Comparison of ENCODE assay signal across 20 cellular contexts in the genomic region with DNA sequence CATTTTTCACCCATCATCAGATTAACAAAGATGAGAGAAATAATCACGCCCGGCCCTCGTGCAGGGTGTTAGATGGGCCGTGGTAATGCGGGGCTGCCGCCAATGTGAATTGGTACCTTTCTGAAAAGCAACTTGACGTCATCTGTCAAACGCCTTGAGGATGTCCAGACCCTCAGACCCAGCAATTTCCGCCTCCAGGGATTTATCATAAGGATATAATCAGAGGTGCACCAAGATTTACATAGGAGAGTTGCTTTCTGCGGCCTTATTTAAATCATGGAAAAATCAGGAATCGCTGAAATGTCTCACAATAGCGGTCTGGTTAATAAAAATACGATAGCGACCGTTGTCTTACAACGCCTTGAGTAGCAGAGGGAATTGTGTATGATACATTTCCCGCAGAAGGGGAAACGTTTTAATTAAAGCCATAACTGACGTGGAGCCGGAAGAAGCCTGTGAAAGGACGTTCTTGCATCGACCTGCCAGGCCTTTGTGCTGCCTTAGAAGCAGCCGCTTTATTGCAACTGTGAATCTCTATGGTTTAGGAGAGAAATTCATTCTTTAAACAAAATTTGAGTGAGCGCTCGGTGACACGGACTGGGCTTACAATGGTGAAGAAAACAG.
"Had no signal": no experiment of that assay in that cellular context is flagged by ENCODE, and none has a peak within 500 bp of the region (broad histone marks: within the 10 kb centered on the region; RNA-seq: fewer than 3 reads in every experiment).

No MANE protein-coding gene starts in this region.

- H3K27me3 ChIP-seq: ascending aorta, breast epithelium, esophagus muscularis mucosa, pancreas, upper lobe of right lung had no signal

- H3K4me1 ChIP-seq: pancreas had no signal

- H3K27ac Mint-ChIP-seq: activated CD4-positive, alpha-beta T cell treated with anti-CD3 and anti-CD28 coated beads, Interleukin-2, amount 10 ng/mL, durations not matched to agents 24 days and 14 days; activated CD8-positive, alpha-beta T cell treated with anti-CD3 and anti-CD28 coated beads for 36 hours; activated naive CD4-positive, alpha-beta T cell treated with anti-CD3 and anti-CD28 coated beads, Interleukin-2, amount 10 ng/mL, durations not matched to agents 7 days and 5 days; activated T-cell treated with anti-CD3 and anti-CD28 coated beads, Interleukin-2, amount 50 U/mL, for 24 hours had no signal

- H3K9me3 ChIP-seq: ascending aorta, breast epithelium, esophagus muscularis mucosa, lower lobe of right lung, pancreas, thoracic aorta, upper lobe of right lung had no signal

- H3K27me3 Mint-ChIP-seq: activated CD4-positive, alpha-beta T cell treated with anti-CD3 and anti-CD28 coated beads, Interleukin-2, amount 10 ng/mL, durations not matched to agents 24 days and 14 days; activated CD8-positive, alpha-beta T cell treated with anti-CD3 and anti-CD28 coated beads for 36 hours; activated T-cell treated with anti-CD3 and anti-CD28 coated beads, Interleukin-2, amount 50 U/mL, for 24 hours had no signal

- DNase-seq: activated CD4-positive, alpha-beta T cell treated with anti-CD3 and anti-CD28 coated beads, Interleukin-2, amount 10 ng/mL, durations not matched to agents 24 days and 14 days; activated CD8-positive, alpha-beta T cell treated with anti-CD3 and anti-CD28 coated beads for 36 hours; activated effector memory CD4-positive, alpha-beta T cell treated with Interleukin-2 at 50 U/mL for 16 hours; activated naive CD4-positive, alpha-beta T cell treated with anti-CD3 and anti-CD28 coated beads, Interleukin-2, amount 10 ng/mL, durations not matched to agents 7 days and 5 days; activated T-cell treated with anti-CD3 and anti-CD28 coated beads, Interleukin-2, amount 50 U/mL, for 24 hours; cerebellar nuclear complex; cortex of kidney; effector CD4-positive, alpha-beta T cell; hippocampal formation; left cardiac atrium; lower lobe of right lung; pancreas; stimulated activated CD4-positive, alpha-beta T cell treated with anti-CD3 and anti-CD28 coated beads, Interleukin-4, amount 100 ng/mL, for 1 hour; upper lobe of right lung had no signal

- H3K4me3 Mint-ChIP-seq: activated CD4-positive, alpha-beta T cell treated with anti-CD3 and anti-CD28 coated beads, Interleukin-2, amount 10 ng/mL, durations not matched to agents 24 days and 14 days; activated CD8-positive, alpha-beta T cell treated with anti-CD3 and anti-CD28 coated beads for 36 hours; activated naive CD4-positive, alpha-beta T cell treated with anti-CD3 and anti-CD28 coated beads, Interleukin-2, amount 10 ng/mL, durations not matched to agents 7 days and 5 days; activated T-cell treated with anti-CD3 and anti-CD28 coated beads, Interleukin-2, amount 50 U/mL, for 24 hours had no signal

- H3K9me3 Mint-ChIP-seq: activated CD4-positive, alpha-beta T cell treated with anti-CD3 and anti-CD28 coated beads, Interleukin-2, amount 10 ng/mL, durations not matched to agents 24 days and 14 days; activated CD8-positive, alpha-beta T cell treated with anti-CD3 and anti-CD28 coated beads for 36 hours; activated naive CD4-positive, alpha-beta T cell treated with anti-CD3 and anti-CD28 coated beads, Interleukin-2, amount 10 ng/mL, durations not matched to agents 7 days and 5 days; activated T-cell treated with anti-CD3 and anti-CD28 coated beads, Interleukin-2, amount 50 U/mL, for 24 hours had no signal

- H3K27ac ChIP-seq: ascending aorta, breast epithelium, esophagus muscularis mucosa, lower lobe of right lung, pancreas, thoracic aorta, upper lobe of right lung had no signal

- H3K36me3 ChIP-seq: ascending aorta, breast epithelium, esophagus muscularis mucosa, lower lobe of right lung, pancreas, thoracic aorta, upper lobe of right lung had no signal

- H3K4me2 ChIP-seq: smooth muscle cell had no signal

- H3K4me3 ChIP-seq: ascending aorta, breast epithelium, esophagus muscularis mucosa, lower lobe of right lung, pancreas, smooth muscle cell, thoracic aorta, upper lobe of right lung had no signal

- ATAC-seq: activated CD8-positive, alpha-beta T cell treated with anti-CD3 and anti-CD28 coated beads for 36 hours; left cardiac atrium; lower lobe of right lung; pancreas; sciatic nerve; upper lobe of right lung had no signal
